10 cellular contexts compared by ENCODE assay signal in the genomic region with DNA sequence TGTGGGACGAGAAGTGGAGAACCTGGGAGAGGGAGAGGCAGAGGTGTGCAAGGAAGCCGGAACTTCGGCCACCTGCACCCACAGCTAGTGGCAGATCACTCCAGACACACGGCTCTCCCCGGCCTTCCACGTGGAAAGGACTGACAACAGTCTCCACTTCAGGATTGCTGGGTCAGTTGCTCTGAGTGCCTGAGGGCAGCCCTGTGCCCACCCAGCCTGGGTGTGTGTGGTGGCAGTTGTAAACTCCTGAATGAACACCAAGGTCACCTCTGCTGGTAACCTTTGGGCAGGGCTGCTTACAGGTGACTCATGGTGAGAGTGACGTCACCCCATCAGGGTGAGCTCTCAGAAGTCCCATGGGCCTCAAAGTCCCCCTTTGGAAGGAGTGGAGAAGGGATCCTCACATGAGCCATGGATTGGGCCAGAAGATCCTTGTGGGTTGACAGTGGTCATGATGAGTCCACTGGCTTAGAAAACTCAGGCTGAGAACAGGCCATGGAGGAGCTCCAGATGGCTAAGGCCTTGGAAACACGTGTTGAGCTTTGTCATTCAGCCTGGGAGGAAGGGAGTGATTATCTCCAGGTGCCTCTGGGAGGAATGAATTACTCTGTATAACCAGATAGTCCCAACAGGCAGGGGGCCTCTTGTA.
A peak's percentile ranks its signal among the peaks of the same experiment; 100 is the strongest.
DNase-seq lines count a peak whose midpoint lies in the region; ATAC-seq, FAIRE-seq and TF ChIP-seq lines count a peak whose summit lies in the region.
"Had no signal": no experiment of that assay in that cellular context is flagged by ENCODE, and none has a peak within 500 bp of the region (broad histone marks: within the 10 kb centered on the region; RNA-seq: fewer than 3 reads in every experiment).

No MANE protein-coding gene starts in this region.

- CTCF ChIA-PET in HEK293 (lab: Yijun Ruan, JAX) (interaction anchor here (0.6 to 3.0 kb wide), 8 partner anchors 18 to 445 kb away, joined by 3 to 20 read pairs (median 4); no protein-coding TSS in a partner anchor), HepG2 (lab: Yijun Ruan, JAX; ENCODE audit: low intra/inter-chr PET ratio, low total read pairs) (interaction anchor here (1.3 kb wide), 1 partner anchor 73 kb away, joined by 4 read pairs; no protein-coding TSS in a partner anchor)

- POLR2A ChIA-PET in HEK293 (lab: Yijun Ruan, JAX) = interaction anchor here (1.0 kb wide), 1 partner anchor 9 kb away, joined by 3 read pairs; no protein-coding TSS in a partner anchor
- POLR2A ChIA-PET in HepG2 (lab: Yijun Ruan, JAX) = no interaction called here

- H3K9me3 ChIP-seq in HEK293 (ENCODE audit: control insufficient read depth, insufficient read depth, low read depth, low read length) (no peaks in the 10 kb centered on the region), HepG2 (ENCODE audit: low read length) (no peaks in the 10 kb centered on the region)
- H3K9me3 ChIP-seq: uterus had no signal

- peak overlapping the region; percentile 32; the same call in 1 of the 2 replicates for H3K4me2 ChIP-seq in HepG2 (ENCODE audit: low read depth, low read length)

- no peak overlapping the region for H3K4me3 Mint-ChIP-seq in activated T-helper 1 cell treated with anti-CD3 and anti-CD28 coated beads, Interleukin-12 subunit alpha, Interleukin-12 subunit beta, Interleukin-2, Interleukin-4 antibody, amounts not matched to agents 30 ng/mL and 10 ng/mL and 1 ng/mL, durations not matched to agents 14 hours and 24 hours and 36 hours

- ATAC-seq in HepG2 = peak; percentile 55

- H4K20me1 ChIP-seq in HepG2 (ENCODE audit: insufficient read depth, low read length) = peaks cover 6% of the 10 kb centered on the region

- peaks cover 51% of the 10 kb centered on the region for H3K79me2 ChIP-seq in HepG2 (ENCODE audit: insufficient read depth, low read length)

- TF ChIP-seq RAD21 in HepG2 (CRISPR knock-in tag; IDR thresholded peaks at IDR 0.05) = no peak

- no TSS peak for BruUV-seq in HepG2 (replicated peaks; lab: Mats Ljungman, UMichigan)

- DNase-seq in COLO668 (lab: John Stamatoyannopoulos, UW; ENCODE audit: unreplicated experiment) (peak; percentile 70), HepG2 (ENCODE audit: low spot score) (peak; percentile 61), T-helper 9 cell (no peak), SK-N-DZ (ENCODE audit: low spot score) (no peak)
- DNase-seq in activated T-helper 1 cell treated with anti-CD3 and anti-CD28 coated beads, Interleukin-12 subunit alpha, Interleukin-12 subunit beta, Interleukin-2, Interleukin-4 antibody, amounts not matched to agents 30 ng/mL and 10 ng/mL and 1 ng/mL, durations not matched to agents 14 hours and 24 hours and 36 hours (ENCODE audit: low spot score) = no peak
- no peak for DNase-seq in effector CD4-positive, alpha-beta T cell
- no peak for DNase-seq in activated CD4-positive, CD25-positive, alpha-beta regulatory T cell (lab: John Stamatoyannopoulos, UW)
- DNase-seq: effector memory CD4-positive, alpha-beta T cell; uterus had no signal

- peaks cover 11% of the 10 kb centered on the region for H3K36me3 Mint-ChIP-seq in activated T-helper 1 cell treated with anti-CD3 and anti-CD28 coated beads, Interleukin-12 subunit alpha, Interleukin-12 subunit beta, Interleukin-2, Interleukin-4 antibody, amounts not matched to agents 30 ng/mL and 10 ng/mL and 1 ng/mL, durations not matched to agents 14 hours and 24 hours and 36 hours (ENCODE audit: low read depth)

- TF ChIP-seq EP300 in HepG2 (IDR thresholded peaks at IDR 0.05; ENCODE audit: low read depth in 2 of 2, low read length in 2 of 2) = no peak; a peak in 1 of 4 replicates
- TF ChIP-seq EP300 in HepG2 (CRISPR knock-in tag; IDR thresholded peaks at IDR 0.05; ENCODE audit: borderline replicate concordance) = no peak

- H3K27me3 ChIP-seq in HepG2 (ENCODE audit: control insufficient read depth in 1 of 2, insufficient read depth in 2 of 2, low read length in 2 of 2) = no peaks in the 10 kb centered on the region
- H3K27me3 ChIP-seq: uterus had no signal

- H3K4me3 ChIP-seq in HEK293 (ENCODE audit: low read depth, low read length) = no peak overlapping the region
- 0 out of 6 replicates have a peak overlapping the region, but pooled peaks of 1 of the 3 experiments have one; percentile 17 for H3K4me3 ChIP-seq in HepG2 (replicated peaks in 1 of 3; ENCODE audit: insufficient read depth in 1 of 3, low read depth in 2 of 3, low read length in 3 of 3)
- H3K4me3 ChIP-seq: uterus had no signal

- peaks cover 40% of the 10 kb centered on the region for H3K4me1 Mint-ChIP-seq in activated T-helper 1 cell treated with anti-CD3 and anti-CD28 coated beads, Interleukin-12 subunit alpha, Interleukin-12 subunit beta, Interleukin-2, Interleukin-4 antibody, amounts not matched to agents 30 ng/mL and 10 ng/mL and 1 ng/mL, durations not matched to agents 14 hours and 24 hours and 36 hours (ENCODE audit: low read depth)

- no peaks in the 10 kb centered on the region for H3K27me3 Mint-ChIP-seq in activated T-helper 1 cell treated with anti-CD3 and anti-CD28 coated beads, Interleukin-12 subunit alpha, Interleukin-12 subunit beta, Interleukin-2, Interleukin-4 antibody, amounts not matched to agents 30 ng/mL and 10 ng/mL and 1 ng/mL, durations not matched to agents 14 hours and 24 hours and 36 hours (ENCODE audit: insufficient read depth)

- H3K27ac Mint-ChIP-seq in activated T-helper 1 cell treated with anti-CD3 and anti-CD28 coated beads, Interleukin-12 subunit alpha, Interleukin-12 subunit beta, Interleukin-2, Interleukin-4 antibody, amounts not matched to agents 30 ng/mL and 10 ng/mL and 1 ng/mL, durations not matched to agents 14 hours and 24 hours and 36 hours = peak overlapping the region; percentile 4

- TF ChIP-seq CTCF in HEK293 (tag by site-specific recombination; IDR thresholded peaks at IDR 0.05) (no peak), HepG2 (CRISPR knock-in tag; IDR thresholded peaks at IDR 0.05) (no peak)

- H3K4me1 ChIP-seq in HEK293 (ENCODE audit: control insufficient read depth, insufficient read depth, low read length) (no peaks in the 10 kb centered on the region), HepG2 (ENCODE audit: insufficient read depth, low read length) (peaks cover 64% of the 10 kb centered on the region)

- H2AFZ ChIP-seq in HepG2 (ENCODE audit: low read length) = no peak overlapping the region

- intact Hi-C loops in activated T-helper 1 cell treated with anti-CD3 and anti-CD28 coated beads, Interleukin-12 subunit alpha, Interleukin-12 subunit beta, Interleukin-2, Interleukin-4 antibody, amounts not matched to agents 30 ng/mL and 10 ng/mL and 1 ng/mL, durations not matched to agents 14 hours and 24 hours and 36 hours (cut with micrococcal nuclease) = no loop called here
- intact Hi-C loops in HepG2 (cut with micrococcal nuclease; ENCODE audit: unreplicated experiment) = loop anchor here (2.0 to 5.0 kb wide), 2 partner anchors 34 to 73 kb away; no protein-coding TSS in a partner anchor

- peaks cover 0 to 35% of the 10 kb centered on the region in 2 experiments; a peak in 1 of 3 replicates for H3K36me3 ChIP-seq in HEK293 (ENCODE audit: control insufficient read depth in 2 of 2, insufficient read depth in 1 of 2, low read length in 2 of 2)
- H3K36me3 ChIP-seq in HepG2 (replicated peaks in 1 of 2; ENCODE audit: control insufficient read depth in 1 of 2, insufficient read depth in 2 of 2, low read length in 2 of 2) = peaks cover 11 to 36% of the 10 kb centered on the region in 2 experiments
- H3K36me3 ChIP-seq: uterus had no signal

- H3K9me3 Mint-ChIP-seq in activated T-helper 1 cell treated with anti-CD3 and anti-CD28 coated beads, Interleukin-12 subunit alpha, Interleukin-12 subunit beta, Interleukin-2, Interleukin-4 antibody, amounts not matched to agents 30 ng/mL and 10 ng/mL and 1 ng/mL, durations not matched to agents 14 hours and 24 hours and 36 hours = no peaks in the 10 kb centered on the region

- in situ Hi-C loops in HepG2 (cut with HindIII; ENCODE audit: extremely low pct_ligation_motif_present, low pct_unique_long_range_greater_than_20kb) = no loop called here

- no peak for TF ChIP-seq POLR2A in HepG2 (IDR thresholded peaks at IDR 0.05; ENCODE audit: insufficient read depth in 1 of 2, low read depth in 2 of 2, low read length in 2 of 2)

- peak overlapping the region; percentile 24; the same call in 1 of the 2 replicates for H3K9ac ChIP-seq in HepG2 (ENCODE audit: insufficient read depth, low read depth, low read length)

- peak; percentile 28 for FAIRE-seq in HepG2 (lab: Jason Lieb, UNC)

- 70% methylated on average over 6 of the region's 8 CpGs for WGBS in HepG2 (ENCODE audit: low lambda C conversion rate)

- H3K27ac ChIP-seq in HEK293 (ENCODE audit: extremely low read depth, low read depth, low read length) (no peak overlapping the region), HepG2 (ENCODE audit: extremely low read length, insufficient read depth, low read length) (peak overlapping the region; percentile 45)
- H3K27ac ChIP-seq: uterus had no signal

TF ChIP-seq in HEK293, 187 proteins besides CTCF, POLR2A, EP300 and RAD21 (continues in another document):
- TF ChIP-seq WT1 (tag by site-specific recombination; IDR thresholded peaks at IDR 0.05) = 0 out of 2 replicates have a peak, but pooled peaks have one; percentile 28
- no peak for TF ChIP-seq ZNF155 (tag by site-specific recombination; IDR thresholded peaks at IDR 0.05)
- TF ChIP-seq ZNF394 (tag by site-specific recombination; IDR thresholded peaks at IDR 0.05; ENCODE audit: borderline replicate concordance) = peak; percentile 28; the same call in 1 of the 2 replicates
- 0 out of 2 replicates have a peak, but pooled peaks have one; percentile 24 for TF ChIP-seq KLF8 (tag by site-specific recombination; IDR thresholded peaks at IDR 0.05)
- peak; percentile 38 for TF ChIP-seq ZNF600 (tag by site-specific recombination; IDR thresholded peaks at IDR 0.05)

TF ChIP-seq in HepG2, 621 proteins besides CTCF, POLR2A, EP300 and RAD21 (continues in another document):
- TF ChIP-seq DMAP1 (CRISPR knock-in tag; IDR thresholded peaks at IDR 0.05) = no peak
- 0 out of 2 replicates have a peak, but pooled peaks have one; percentile 9 for TF ChIP-seq PHF8 (CRISPR knock-in tag; IDR thresholded peaks at IDR 0.05)
- TF ChIP-seq CREM (IDR thresholded peaks at IDR 0.05) = 0 out of 2 replicates have a peak, but pooled peaks have one; percentile 29
- TF ChIP-seq CREM (CRISPR knock-in tag; IDR thresholded peaks at IDR 0.05) = no peak
- TF ChIP-seq ATF3 (CRISPR knock-in tag; IDR thresholded peaks at IDR 0.05) = peak; percentile 80
- TF ChIP-seq SMC3 (IDR thresholded peaks at IDR 0.05; ENCODE audit: low read length) = 0 out of 2 replicates have a peak, but pooled peaks have one; percentile 2
- TF ChIP-seq MED1 (CRISPR knock-in tag; IDR thresholded peaks at IDR 0.05) = peak; percentile 24; the same call in 1 of the 2 replicates
- no peak for TF ChIP-seq NR2F6 (IDR thresholded peaks at IDR 0.05)
- TF ChIP-seq NR2F6 (CRISPR knock-in tag; IDR thresholded peaks at IDR 0.05) = 0 out of 2 replicates have a peak, but pooled peaks have one; percentile 9

Comparison
In these comparisons a context has a peak if more than half of its experiments do, and no peak if none do; other contexts are left out.
1. DNase-seq: peak in COLO668 (single experiment) and HepG2 (single experiment); none in activated T-helper 1 cell treated with anti-CD3 and anti-CD28 coated beads, Interleukin-12 subunit alpha, Interleukin-12 subunit beta, Interleukin-2, Interleukin-4 antibody, amounts not matched to agents 30 ng/mL and 10 ng/mL and 1 ng/mL, durations not matched to agents 14 hours and 24 hours and 36 hours (single experiment), T-helper 9 cell (single experiment), effector CD4-positive, alpha-beta T cell (single experiment), activated CD4-positive, CD25-positive, alpha-beta regulatory T cell (0 of 4) and SK-N-DZ (single experiment).